Comparison of ENCODE assay signal across 8 cellular contexts in the genomic region with DNA sequence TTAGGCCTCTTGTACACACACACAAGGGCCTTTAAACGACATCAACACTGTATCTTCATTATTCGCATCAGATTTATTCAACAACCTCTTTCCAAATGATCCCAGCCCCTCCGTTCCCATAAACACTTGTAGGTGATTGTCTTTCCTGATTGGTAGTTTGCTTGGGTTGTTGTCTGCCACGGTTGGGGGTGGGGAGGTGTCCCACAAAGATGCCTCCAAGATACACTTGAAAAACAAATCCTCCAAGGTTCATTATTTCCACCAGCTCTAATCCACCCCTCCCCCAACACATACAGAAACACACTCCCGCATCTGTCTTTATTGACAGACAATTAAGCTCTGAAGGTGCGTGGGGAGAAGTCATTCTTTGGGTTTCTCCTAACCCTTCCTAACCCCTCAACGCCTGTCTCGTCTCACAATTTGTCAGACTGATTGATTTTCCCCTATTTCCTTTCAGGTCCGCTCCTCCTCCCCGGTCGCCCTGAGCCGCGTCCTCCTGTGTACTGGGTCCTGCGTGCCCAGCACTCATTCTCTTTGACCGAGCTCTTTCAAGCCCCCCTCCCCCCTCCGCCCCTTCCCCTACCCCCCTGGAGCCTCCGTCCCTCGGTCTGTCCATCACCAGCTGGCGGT. TPM values are rescaled to one million over a fixed set of nuclear protein-coding genes. Genes with fewer than 3 reads are reported as not detected.
DNase-seq lines count a peak whose midpoint lies in the region; ATAC-seq and TF ChIP-seq lines count a peak whose summit lies in the region.

No MANE protein-coding gene starts in this region.

- no peak overlapping the region for H3K18ac ChIP-seq in neuronal stem cell (ENCODE audit: low read length)

- no peak for TF ChIP-seq CTCF in foreskin fibroblast (IDR thresholded peaks at IDR 0.05; ENCODE audit: low read depth, low read length)

- peak overlapping the region; percentile 79 to 82 for H3K4me3 ChIP-seq in foreskin fibroblast (ENCODE audit: low read depth in 1 of 2, low read length in 2 of 2)
- peak overlapping the region; percentile 94 to 100 for H3K4me3 ChIP-seq in neuronal stem cell (ENCODE audit: low read length in 2 of 2)

- H2AFZ ChIP-seq in neuronal stem cell (ENCODE audit: low read length), result peak overlapping the region; percentile 81

- H3K4me1 ChIP-seq in neuronal stem cell (ENCODE audit: control insufficient read depth in 2 of 2, insufficient read depth in 1 of 2, low read depth in 1 of 2, low read length in 2 of 2), result peaks cover 10 to 17% of the 10 kb centered on the region in 2 donors

- no peak overlapping the region for H2BK12ac ChIP-seq in neuronal stem cell (ENCODE audit: low read length)

- peaks cover 5% of the 10 kb centered on the region for H3K79me1 ChIP-seq in neuronal stem cell (ENCODE audit: low read depth, low read length)

- peak overlapping the region; percentile 88 for H3K4me2 ChIP-seq in neuronal stem cell (ENCODE audit: insufficient read depth, low read length, poor library complexity, severe bottlenecking)

- no peak overlapping the region for H4K8ac ChIP-seq in neuronal stem cell (ENCODE audit: low read depth, low read length)

- H3K9ac ChIP-seq in neuronal stem cell (ENCODE audit: low read depth, low read length, poor library complexity), result peak overlapping the region; percentile 96

- peak overlapping the region; percentile 78 for H3K14ac ChIP-seq in neuronal stem cell (ENCODE audit: low read length)

- H3K9me3 ChIP-seq in neuronal stem cell (replicated peaks in 1 of 2; ENCODE audit: control insufficient read depth in 2 of 2, insufficient read depth in 1 of 2, low read depth in 1 of 2, low read length in 2 of 2), result no peaks in the 10 kb centered on the region

- ATAC-seq in GM18868 (IDR thresholded peaks at IDR 0.05; ENCODE audit: unreplicated experiment), result no peak

- no peak overlapping the region for H4K91ac ChIP-seq in neuronal stem cell (ENCODE audit: low read depth, low read length, poor library complexity)

- DNase-seq in D341Med (ENCODE audit: low spot score), result peak; percentile 52
- DNase-seq in M059J (ENCODE audit: low read depth), result peak; percentile 51
- DNase-seq in activated T-cell treated with anti-CD3 and anti-CD28 coated beads, Interleukin-2, amount 50 U/mL, for 48 hours, result peak; percentile 34 to 38
- peak in 1 of 2 donors; percentile 39 for DNase-seq in foreskin fibroblast
- peak; percentile 18 for DNase-seq in neuronal stem cell (ENCODE audit: low spot score)
- no peak for DNase-seq in NCI-H2196 treated with DMSO at 0.1 percent for 48 hours (lab: John Stamatoyannopoulos, UW; ENCODE audit: unreplicated experiment)
- DNase-seq in NK-92 treated with Interleukin-12 subunit alpha and Interleukin-12 subunit beta, amount 100 ng/mL, for 24 hours (lab: John Stamatoyannopoulos, UW), result no peak

- H2AK5ac ChIP-seq in neuronal stem cell (ENCODE audit: low read depth, low read length), result no peak overlapping the region

- H2BK15ac ChIP-seq in neuronal stem cell (ENCODE audit: low read length), result no peak overlapping the region

- no peaks in the 10 kb centered on the region for H3K27me3 ChIP-seq in neuronal stem cell (ENCODE audit: control insufficient read depth in 3 of 3, insufficient read depth in 3 of 3, low read depth in 1 of 3, low read length in 3 of 3)

- no peak overlapping the region for H3K27ac ChIP-seq in neuronal stem cell (replicated peaks; ENCODE audit: low read length)

- H3K36me3 ChIP-seq in neuronal stem cell (replicated peaks in 1 of 2; ENCODE audit: control insufficient read depth in 2 of 2, insufficient read depth in 2 of 2, low read length in 2 of 2), result peaks cover 3 to 36% of the 10 kb centered on the region in 2 donors

- peak overlapping the region; percentile 98 for H3K23ac ChIP-seq in neuronal stem cell (ENCODE audit: low read depth, low read length, poor library complexity)

- H2BK5ac ChIP-seq in neuronal stem cell (ENCODE audit: low read length), result peak overlapping the region; percentile 85

- no peak overlapping the region for H3K4ac ChIP-seq in neuronal stem cell (ENCODE audit: low read length)

- WGBS in neuronal stem cell (ENCODE audit: extremely low coverage in 2 of 2, insufficient read length in 2 of 2, insufficient replicate concordance in 1 of 2), 2 donors, result no CpG with 5 or more reads among the region's 19 CpGs

- no peak overlapping the region for H2BK120ac ChIP-seq in neuronal stem cell (ENCODE audit: low read depth, low read length)

RNA-seq across cellular contexts. Expression of gene WDR26, which starts 1.4 kb away (rescaled TPM):
- 37.9 and 58.6 TPM in 2 replicates for total RNA-seq in M059J (2014; rRNA removed; shearing (Covaris generic))
- 32.0 TPM for polyA plus RNA-seq in neuronal stem cell (2013, experiment 1 of 2)
- polyA plus RNA-seq in neuronal stem cell (2013, experiment 2 of 2), result 32.0 TPM

Comparison
In these comparisons a context has a peak if more than half of its experiments do, and no peak if none do; other contexts are left out.
1. DNase-seq: peak in D341Med (single experiment), M059J (single experiment), activated T-cell treated with anti-CD3 and anti-CD28 coated beads, Interleukin-2, amount 50 U/mL, for 48 hours (2 of 2) and neuronal stem cell (single experiment); none in NCI-H2196 treated with DMSO at 0.1 percent for 48 hours (single experiment) and NK-92 treated with Interleukin-12 subunit alpha and Interleukin-12 subunit beta, amount 100 ng/mL, for 24 hours (single experiment).